Comparison of ENCODE assay signal across 26 cellular contexts in the genomic region with DNA sequence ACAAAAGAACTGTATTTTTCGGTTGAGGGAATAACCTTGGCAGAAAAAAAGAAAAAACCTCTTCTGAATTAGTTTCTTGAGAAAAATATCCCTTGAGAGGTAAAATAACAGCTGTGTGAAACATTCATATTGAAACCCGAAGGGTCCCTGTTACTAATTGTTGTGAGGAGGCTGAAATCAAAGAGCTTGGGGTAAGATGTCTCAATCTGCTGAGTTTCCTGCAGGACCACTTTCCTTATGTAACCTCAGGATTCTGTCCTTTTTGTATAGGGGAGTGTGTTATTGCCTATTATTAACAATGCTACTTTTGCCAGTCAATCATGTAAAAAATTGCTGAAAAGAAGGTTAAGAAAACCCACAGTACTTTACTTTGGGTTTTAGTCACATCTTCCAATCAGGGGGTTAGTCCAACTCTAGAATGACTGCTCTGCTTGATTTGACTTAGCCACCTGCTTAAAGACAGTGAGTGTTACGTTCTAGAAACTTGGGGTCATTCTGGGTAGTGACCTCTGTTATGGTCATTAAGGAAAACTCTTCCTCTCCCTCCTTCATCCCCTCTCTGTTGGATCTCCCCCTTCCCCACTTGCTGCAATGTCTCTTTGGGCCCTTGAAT.
DNase-seq lines count a peak whose midpoint lies in the region; ATAC-seq lines count a peak whose summit lies in the region.
"Had no signal": no experiment of that assay in that cellular context is flagged by ENCODE, and none has a peak within 500 bp of the region (broad histone marks: within the 10 kb centered on the region; RNA-seq: fewer than 3 reads in every experiment).

No MANE protein-coding gene starts in this region.

- DNase-seq in kidney tubule cell (ENCODE audit: low spot score) (no peak), NCI-H1436 treated with DMSO at 0.1 percent for 48 hours (lab: John Stamatoyannopoulos, UW) (no peak)
- DNase-seq: activated B cell treated with CpG ODN at 0.5 μM for 24 hours; activated effector memory CD4-positive, alpha-beta T cell treated with anti-CD3 and anti-CD28 coated beads, Interleukin-2, amount 50 U/mL, for 16 hours; activated naive CD8-positive, alpha-beta T cell treated with anti-CD3 and anti-CD28 coated beads for 36 hours; activated T-cell treated with anti-CD3 and anti-CD28 coated beads, Interleukin-2, amount 50 U/mL, for 24 hours; anterior cingulate cortex; DMS153; gastrocnemius medialis; KG1; left cardiac atrium; MG63; NCI-H1105; NCI-H2029; NCI-H524 treated with DMSO at 0.1 percent for 48 hours; NK-92 treated with Interleukin-12 subunit alpha and Interleukin-12 subunit beta, amount 100 ng/mL, for 24 hours; PC-3; SK-N-SH; stimulated activated CD4-positive, alpha-beta T cell treated with anti-CD3 and anti-CD28 coated beads, Interleukin-4, amount 100 ng/mL, for 4 hours; substantia nigra had no signal

- peak; percentile 74 for ATAC-seq in GM19035 (IDR thresholded peaks at IDR 0.05; ENCODE audit: unreplicated experiment)
- peak; percentile 69 for ATAC-seq in HG02678 (IDR thresholded peaks at IDR 0.05; ENCODE audit: unreplicated experiment)
- ATAC-seq in HG03469 (IDR thresholded peaks at IDR 0.05; ENCODE audit: unreplicated experiment) = peak; percentile 58
- no peak for ATAC-seq in HG03108 (IDR thresholded peaks at IDR 0.05; ENCODE audit: unreplicated experiment)
- ATAC-seq in HG02840 (IDR thresholded peaks at IDR 0.05; ENCODE audit: low FRiP score, unreplicated experiment) = no peak
- ATAC-seq: gastrocnemius medialis; left cardiac atrium; natural killer cell treated with Interleukin-12 subunit alpha and Interleukin-12 subunit beta and Interleukin-15 and Interleukin-18, amount 100 ng/mL, for 72 hours; PC-3 had no signal

Comparison
In these comparisons a context has a peak if more than half of its experiments do, and no peak if none do; other contexts are left out.
1. ATAC-seq: peak in GM19035 (single experiment), HG02678 (single experiment) and HG03469 (single experiment); none in HG03108 (single experiment) and HG02840 (single experiment).